17 cellular contexts compared by ENCODE assay signal in genomic region chr9:134760750-134761420, GRCh38.
DNase-seq lines count a peak whose midpoint lies in the region; ATAC-seq, FAIRE-seq and TF ChIP-seq lines count a peak whose summit lies in the region.
"Had no signal": no experiment of that assay in that cellular context is flagged by ENCODE, and none has a peak within 500 bp of the region (broad histone marks: within the 10 kb centered on the region; RNA-seq: fewer than 3 reads in every experiment).

No MANE protein-coding gene starts in this region.

- peaks cover 0 to 5% (median 0%) of the 10 kb centered on the region in 11 experiments; a peak in 3 of 22 replicates for H3K9me3 ChIP-seq in BLaER1 treated with 17β-estradiol and CSF1 and Interleukin-3, amounts not matched to agents 10 nM and 100 nM (replicated peaks in 1 of 11)
- H3K9me3 ChIP-seq in astrocyte (ENCODE audit: insufficient read depth, low read depth, low read length): peaks cover 7% of the 10 kb centered on the region
- no peaks in the 10 kb centered on the region for H3K9me3 ChIP-seq in neural progenitor cell (ENCODE audit: low read depth)
- H3K9me3 ChIP-seq in left ventricle myocardium inferior (replicated peaks): no peaks in the 10 kb centered on the region
- H3K9me3 ChIP-seq: Caco-2, SJCRH30 had no signal

- H3K79me2 ChIP-seq in GM23338 (replicated peaks; ENCODE audit: insufficient read depth) (no peaks in the 10 kb centered on the region), astrocyte (ENCODE audit: insufficient read depth, low read length) (peaks cover 31% of the 10 kb centered on the region), neural progenitor cell (ENCODE audit: low read depth) (no peaks in the 10 kb centered on the region)

- peak overlapping the region in 7 of 11 experiments; percentile 59 to 87 (median 86); a peak in 11 of 22 replicates for H3K4me2 ChIP-seq in BLaER1 treated with 17β-estradiol and CSF1 and Interleukin-3, amounts not matched to agents 10 nM and 100 nM
- H3K4me2 ChIP-seq in GM23338: no peak overlapping the region
- H3K4me2 ChIP-seq in astrocyte (ENCODE audit: low read length): no peak overlapping the region
- H3K4me2 ChIP-seq in neural progenitor cell: no peak overlapping the region
- H3K4me2 ChIP-seq: PC-9 had no signal

- H3K27ac ChIP-seq in BLaER1 treated with 17β-estradiol and CSF1 and Interleukin-3, amounts not matched to agents 10 nM and 100 nM: no peak overlapping the region
- H3K27ac ChIP-seq in GM23338 (ENCODE audit: low read depth): no peak overlapping the region
- H3K27ac ChIP-seq in astrocyte (ENCODE audit: low read depth, low read length): no peak overlapping the region
- no peak overlapping the region for H3K27ac ChIP-seq in neural progenitor cell
- no peak overlapping the region for H3K27ac ChIP-seq in left ventricle myocardium inferior (replicated peaks)
- H3K27ac ChIP-seq: PC-9, SJCRH30 had no signal

- FAIRE-seq in astrocyte (lab: Jason Lieb, UNC): peak; percentile 23
- FAIRE-seq: GM19239 had no signal

- peaks cover 8% of the 10 kb centered on the region; the same call in 2 of the 3 replicates for H3K36me3 Mint-ChIP-seq in GM23338 (ENCODE audit: low read depth)
- H3K36me3 Mint-ChIP-seq in astrocyte (ENCODE audit: low read depth, unreplicated experiment): peaks cover 32% of the 10 kb centered on the region
- H3K36me3 Mint-ChIP-seq in neural progenitor cell: peaks cover 1% of the 10 kb centered on the region

- DNase-seq in GM23338 (ENCODE audit: low spot score): no peak
- no peak for DNase-seq in astrocyte (ENCODE audit: low read depth)
- no peak for DNase-seq in neural progenitor cell (ENCODE audit: low spot score)
- DNase-seq in left ventricle myocardium inferior: no peak
- no peak for DNase-seq in superior temporal gyrus (ENCODE audit: extremely low spot score)
- DNase-seq: ACHN, Caco-2, GDM1, NCI-H1048, NCI-H1436 treated with DMSO at 0.1 percent for 48 hours, NCI-H2029, NCI-H526, PC-9, SJCRH30 had no signal

- no peaks in the 10 kb centered on the region for H3K9me2 ChIP-seq in GM23338 (ENCODE audit: insufficient read depth)

- no peak overlapping the region for H3K4me3 Mint-ChIP-seq in GM23338
- H3K4me3 Mint-ChIP-seq in astrocyte (ENCODE audit: unreplicated experiment): no peak overlapping the region
- no peak overlapping the region for H3K4me3 Mint-ChIP-seq in neural progenitor cell

- H3K4me1 Mint-ChIP-seq in GM23338 (no peaks in the 10 kb centered on the region), astrocyte (ENCODE audit: low read depth, unreplicated experiment) (no peaks in the 10 kb centered on the region), neural progenitor cell (no peaks in the 10 kb centered on the region)

- no peak overlapping the region for H2AFZ ChIP-seq in GM23338
- no peak overlapping the region for H2AFZ ChIP-seq in astrocyte (ENCODE audit: low read depth, low read length)
- no peak overlapping the region for H2AFZ ChIP-seq in neural progenitor cell (replicated peaks)
- H2AFZ ChIP-seq: PC-9 had no signal

- intact Hi-C loops in left ventricle myocardium inferior (cut with micrococcal nuclease): no loop called here

- H4K20me1 ChIP-seq in BLaER1 treated with 17β-estradiol and CSF1 and Interleukin-3, amounts not matched to agents 10 nM and 100 nM: peaks cover 0 to 54% (median 28%) of the 10 kb centered on the region in 11 experiments; a peak in 17 of 22 replicates
- H4K20me1 ChIP-seq in GM23338 (replicated peaks; ENCODE audit: insufficient read depth): no peaks in the 10 kb centered on the region
- H4K20me1 ChIP-seq in astrocyte (ENCODE audit: insufficient read depth, low read length): peaks cover 99% of the 10 kb centered on the region
- H4K20me1 ChIP-seq in neural progenitor cell (ENCODE audit: low read depth): no peaks in the 10 kb centered on the region

- H3K27me3 Mint-ChIP-seq in GM23338 (ENCODE audit: insufficient read depth, low read depth, poor library complexity) (peaks cover 9% of the 10 kb centered on the region), astrocyte (ENCODE audit: low read depth, unreplicated experiment) (no peaks in the 10 kb centered on the region), neural progenitor cell (ENCODE audit: insufficient read depth, low read depth) (peaks cover 11% of the 10 kb centered on the region)

- H3K27ac Mint-ChIP-seq in GM23338 (0 out of 2 replicates have a peak overlapping the region, but pooled peaks have one; percentile 50), astrocyte (ENCODE audit: unreplicated experiment) (peak overlapping the region; percentile 53), neural progenitor cell (peak overlapping the region; percentile 17)

- ATAC-seq in GM23338 (no peak), GM19455 (IDR thresholded peaks at IDR 0.05; ENCODE audit: unreplicated experiment) (no peak)

- peaks cover 0 to 12% (median 0%) of the 10 kb centered on the region in 11 experiments; a peak in 1 of 22 replicates for H3K36me3 ChIP-seq in BLaER1 treated with 17β-estradiol and CSF1 and Interleukin-3, amounts not matched to agents 10 nM and 100 nM
- H3K36me3 ChIP-seq in GM23338 (ENCODE audit: insufficient read depth): no peaks in the 10 kb centered on the region
- H3K36me3 ChIP-seq in astrocyte (ENCODE audit: insufficient read depth, low read length): peaks cover 65% of the 10 kb centered on the region
- no peaks in the 10 kb centered on the region for H3K36me3 ChIP-seq in neural progenitor cell
- peaks cover 6% of the 10 kb centered on the region for H3K36me3 ChIP-seq in left ventricle myocardium inferior

- no peaks in the 10 kb centered on the region for H3F3A ChIP-seq in GM23338 (replicated peaks; ENCODE audit: low read depth)
- H3F3A ChIP-seq in neural progenitor cell (ENCODE audit: low read depth): peaks cover 14% of the 10 kb centered on the region

- H3K9me3 Mint-ChIP-seq in GM23338 (peaks cover 9% of the 10 kb centered on the region), astrocyte (ENCODE audit: unreplicated experiment) (peaks cover 8% of the 10 kb centered on the region), neural progenitor cell (no peaks in the 10 kb centered on the region)

- no peak overlapping the region for H3K9ac ChIP-seq in BLaER1 treated with 17β-estradiol and CSF1 and Interleukin-3, amounts not matched to agents 10 nM and 100 nM
- no peak overlapping the region for H3K9ac ChIP-seq in astrocyte (ENCODE audit: low read length)
- H3K9ac ChIP-seq in neural progenitor cell: no peak overlapping the region

- no peak overlapping the region for H3K4me3 ChIP-seq in BLaER1 treated with 17β-estradiol and CSF1 and Interleukin-3, amounts not matched to agents 10 nM and 100 nM
- no peak overlapping the region for H3K4me3 ChIP-seq in GM23338
- no peak overlapping the region for H3K4me3 ChIP-seq in astrocyte (ENCODE audit: insufficient read depth, low read depth, low read length)
- no peak overlapping the region for H3K4me3 ChIP-seq in neural progenitor cell
- no peak overlapping the region for H3K4me3 ChIP-seq in left ventricle myocardium inferior
- H3K4me3 ChIP-seq: PC-9, SJCRH30 had no signal

- H3K27me3 ChIP-seq in BLaER1 treated with 17β-estradiol and CSF1 and Interleukin-3, amounts not matched to agents 10 nM and 100 nM: peaks cover 0 to 70% (median 0%) of the 10 kb centered on the region in 11 experiments; a peak in 7 of 22 replicates
- no peaks in the 10 kb centered on the region for H3K27me3 ChIP-seq in GM23338 (ENCODE audit: insufficient read depth)
- no peaks in the 10 kb centered on the region for H3K27me3 ChIP-seq in astrocyte (ENCODE audit: insufficient read depth, low read length)
- no peaks in the 10 kb centered on the region for H3K27me3 ChIP-seq in neural progenitor cell
- H3K27me3 ChIP-seq in left ventricle myocardium inferior (ENCODE audit: low read depth): no peaks in the 10 kb centered on the region
- H3K27me3 ChIP-seq: SJCRH30 had no signal

- TF ChIP-seq CTCF in GM23338 (conservative IDR thresholded peaks at IDR 0.05; ENCODE audit: low read depth in 2 of 2) (no peak), astrocyte (IDR thresholded peaks at IDR 0.05; ENCODE audit: insufficient read depth, low read depth, low read length) (no peak), neural progenitor cell (IDR thresholded peaks at IDR 0.05) (no peak), left ventricle myocardium inferior (IDR thresholded peaks at IDR 0.05; ENCODE audit: borderline replicate concordance) (no peak)

- H3K4me1 ChIP-seq in BLaER1 treated with 17β-estradiol and CSF1 and Interleukin-3, amounts not matched to agents 10 nM and 100 nM: peaks cover 9 to 94% (median 79%) of the 10 kb centered on the region in 10 experiments; a peak in 19 of 20 replicates
- H3K4me1 ChIP-seq in GM23338 (ENCODE audit: insufficient read depth) (no peaks in the 10 kb centered on the region), astrocyte (ENCODE audit: insufficient read depth, low read length) (no peaks in the 10 kb centered on the region), neural progenitor cell (no peaks in the 10 kb centered on the region), left ventricle myocardium inferior (peaks cover 7% of the 10 kb centered on the region)
- H3K4me1 ChIP-seq: Caco-2 had no signal

Comparison
In these comparisons a context has a peak if more than half of its experiments do, and no peak if none do; other contexts are left out.
1. H3K4me2 ChIP-seq: peak in BLaER1 treated with 17β-estradiol and CSF1 and Interleukin-3, amounts not matched to agents 10 nM and 100 nM (7 of 11); none in GM23338 (single experiment), astrocyte (single experiment) and neural progenitor cell (single experiment).
2. Peak in every context shown above with its lines, with median percentiles within 50 percentile points of each other: H3K27ac Mint-ChIP-seq.